9 cellular contexts compared by ENCODE assay signal in genomic region chrX:148310402-148311200, GRCh38.
DNase-seq lines count a peak whose midpoint lies in the region; ATAC-seq and TF ChIP-seq lines count a peak whose summit lies in the region.
"Had no signal": no experiment of that assay in that cellular context is flagged by ENCODE, and none has a peak within 500 bp of the region (broad histone marks: within the 10 kb centered on the region; RNA-seq: fewer than 3 reads in every experiment).

No MANE protein-coding gene starts in this region.

- H3K4me3 Mint-ChIP-seq in Caco-2 (ENCODE audit: unreplicated experiment) = no peak overlapping the region

- H3K9me3 Mint-ChIP-seq in Caco-2 (ENCODE audit: unreplicated experiment) = no peaks in the 10 kb centered on the region

- no peaks in the 10 kb centered on the region for H4K20me1 ChIP-seq in mammary epithelial cell (ENCODE audit: insufficient read depth, low read length)

- H3K9ac ChIP-seq in mammary epithelial cell (ENCODE audit: insufficient read depth, low read length) = no peak overlapping the region

- WGBS in mammary epithelial cell (ENCODE audit: low coverage, missing lambda C conversion rate) = 47% methylated on average over 2 of the region's 2 CpGs

- POLR2A ChIA-PET in Caco-2 (lab: Charles Lee) = no interaction called here

- no peaks in the 10 kb centered on the region for H3K27me3 ChIP-seq in Caco-2 (replicated peaks; ENCODE audit: control insufficient read depth, insufficient read depth, low read length)
- no peaks in the 10 kb centered on the region for H3K27me3 ChIP-seq in mammary epithelial cell (ENCODE audit: insufficient read depth, low read length)

- H3K36me3 ChIP-seq in mucosa of descending colon (ENCODE audit: low read depth) (no peaks in the 10 kb centered on the region), Caco-2 (ENCODE audit: control insufficient read depth, insufficient read depth, low read length) (no peaks in the 10 kb centered on the region), mammary epithelial cell (ENCODE audit: insufficient read depth, low read length) (no peaks in the 10 kb centered on the region)

- no peaks in the 10 kb centered on the region for H3K27me3 Mint-ChIP-seq in Caco-2 (ENCODE audit: insufficient read depth, unreplicated experiment)

- no peak overlapping the region for H3K4me3 ChIP-seq in GM12865 (ENCODE audit: low read depth, low read length)
- no peak overlapping the region for H3K4me3 ChIP-seq in mucosa of descending colon
- H3K4me3 ChIP-seq in Caco-2 (ENCODE audit: low read depth, low read length) = no peak overlapping the region
- no peak overlapping the region for H3K4me3 ChIP-seq in mammary epithelial cell (replicated peaks in 1 of 3; ENCODE audit: insufficient read depth in 1 of 3, low read depth in 2 of 3, low read length in 3 of 3)

- TF ChIP-seq CTCF in GM12865 (IDR thresholded peaks at IDR 0.05; ENCODE audit: insufficient read depth, low read depth, low read length, missing control alignments) (no peak), mucosa of descending colon (IDR thresholded peaks at IDR 0.05) (no peak), Caco-2 (IDR thresholded peaks at IDR 0.05; ENCODE audit: insufficient read depth in 1 of 2, low read depth in 1 of 2, low read length in 1 of 2, severe bottlenecking in 1 of 2, unreplicated experiment in 1 of 2) (no peak), mammary epithelial cell (conservative IDR thresholded peaks at IDR 0.05 in 1 of 2, IDR thresholded peaks at IDR 0.05 in 1 of 2; ENCODE audit: extremely low read depth in 1 of 2, insufficient read depth in 1 of 2, low read depth in 1 of 2, low read length in 2 of 2) (no peak)

- no peaks in the 10 kb centered on the region for H3K4me1 Mint-ChIP-seq in Caco-2 (ENCODE audit: low read depth, unreplicated experiment)

- in situ Hi-C loops in mammary epithelial cell (cut with MboI; ENCODE audit: low sequenced_read_pairs in 2 of 2) = no loop called here

- H3K27ac ChIP-seq in mammary epithelial cell (ENCODE audit: insufficient read depth, low read depth, low read length) = no peak overlapping the region

- H3K79me2 ChIP-seq in mammary epithelial cell (ENCODE audit: insufficient read depth, low read length) = no peaks in the 10 kb centered on the region

- DNase-seq in GM12865 (ENCODE audit: low read depth) (peak; percentile 71), UCSD-AML1 (lab: John Stamatoyannopoulos, UW; ENCODE audit: unreplicated experiment) (peak; percentile 24), mucosa of descending colon (peak in 1 of 3 donors; percentile 26), RKO (ENCODE audit: low spot score) (no peak), Caco-2 (no peak), mammary epithelial cell (no peak)
- DNase-seq: NCI-H2107 had no signal

- H3K36me3 Mint-ChIP-seq in Caco-2 (ENCODE audit: insufficient read depth, unreplicated experiment) = no peaks in the 10 kb centered on the region

- BruUV-seq in Caco-2 (replicated peaks; lab: Mats Ljungman, UMichigan) = no TSS peak
- no TSS peak for BruUV-seq in mammary epithelial cell (replicated peaks; lab: Mats Ljungman, UMichigan)

- ATAC-seq in HG02938 (IDR thresholded peaks at IDR 0.05; ENCODE audit: unreplicated experiment) (peak; percentile 94), mucosa of descending colon (peak; percentile 66), SK-N-SH treated with all-trans-retinoic acid at 6 μM for 48 hours (no peak)

- no peak overlapping the region for H3K27ac Mint-ChIP-seq in Caco-2 (ENCODE audit: unreplicated experiment)

- CTCF ChIA-PET in Caco-2 (lab: Charles Lee) (no interaction called here), mammary epithelial cell (lab: Charles Lee; ENCODE audit: low non-redundant PET) (no interaction called here)

- intact Hi-C loops in mucosa of descending colon (cut with DNase I, micrococcal nuclease) (no loop called here), Caco-2 (cut with micrococcal nuclease; ENCODE audit: unreplicated experiment) (no loop called here), mammary epithelial cell (cut with micrococcal nuclease) (no loop called here)

- no peak overlapping the region for H2AFZ ChIP-seq in mammary epithelial cell (ENCODE audit: low read depth, low read length)

- dilution Hi-C loops in mammary epithelial cell (cut with HindIII; ENCODE audit: low sequenced_read_pairs) = no loop called here

- H3K4me1 ChIP-seq in mucosa of descending colon (ENCODE audit: low read depth) = no peaks in the 10 kb centered on the region
- no peaks in the 10 kb centered on the region for H3K4me1 ChIP-seq in Caco-2
- no peaks in the 10 kb centered on the region for H3K4me1 ChIP-seq in mammary epithelial cell (ENCODE audit: insufficient read depth, low read length)

- H3K9me3 ChIP-seq in mucosa of descending colon = no peaks in the 10 kb centered on the region
- no peaks in the 10 kb centered on the region for H3K9me3 ChIP-seq in Caco-2
- peaks cover 6% of the 10 kb centered on the region for H3K9me3 ChIP-seq in mammary epithelial cell (replicated peaks; ENCODE audit: insufficient read depth, low read length)

- H3K4me2 ChIP-seq in mammary epithelial cell (ENCODE audit: insufficient read depth, low read depth, low read length) = no peak overlapping the region

TF ChIP-seq in SK-N-SH treated with all-trans-retinoic acid at 6 μM for 48 hours, 23 proteins besides CTCF, POLR2A, EP300 and RAD21 (continues in another document):
- TF ChIP-seq BACH2 (CRISPR knock-in tag; IDR thresholded peaks at IDR 0.05; ENCODE audit: borderline replicate concordance) (no peak), CSDC2 (CRISPR knock-in tag; IDR thresholded peaks at IDR 0.05) (no peak), RARB (CRISPR knock-in tag; IDR thresholded peaks at IDR 0.05) (no peak), ZFP30 (CRISPR knock-in tag; IDR thresholded peaks at IDR 0.05) (no peak), ZNF8 (CRISPR knock-in tag; IDR thresholded peaks at IDR 0.05) (no peak), POU6F1 (CRISPR knock-in tag; IDR thresholded peaks at IDR 0.05; ENCODE audit: borderline replicate concordance, low read depth) (no peak), GLIS3 (CRISPR knock-in tag; IDR thresholded peaks at IDR 0.05) (no peak), TOX (CRISPR knock-in tag; IDR thresholded peaks at IDR 0.05; ENCODE audit: borderline replicate concordance) (no peak), ESRRG (CRISPR knock-in tag; IDR thresholded peaks at IDR 0.05) (no peak), SNAI2 (CRISPR knock-in tag; IDR thresholded peaks at IDR 0.05) (no peak), PPARA (CRISPR knock-in tag; IDR thresholded peaks at IDR 0.05; ENCODE audit: borderline replicate concordance) (no peak), PATZ1 (CRISPR knock-in tag; IDR thresholded peaks at IDR 0.05; ENCODE audit: borderline replicate concordance) (no peak), ISL1 (CRISPR knock-in tag; IDR thresholded peaks at IDR 0.05) (no peak), CREB5 (CRISPR knock-in tag; IDR thresholded peaks at IDR 0.05; ENCODE audit: low read depth) (no peak)

Comparison
In these comparisons a context has a peak if more than half of its experiments do, and no peak if none do; other contexts are left out.
1. DNase-seq: peak in GM12865 (single experiment) and UCSD-AML1 (single experiment); none in RKO (single experiment), Caco-2 (0 of 2) and mammary epithelial cell (single experiment).